Comparison of ENCODE assay signal across 10 cellular contexts in the genomic region with DNA sequence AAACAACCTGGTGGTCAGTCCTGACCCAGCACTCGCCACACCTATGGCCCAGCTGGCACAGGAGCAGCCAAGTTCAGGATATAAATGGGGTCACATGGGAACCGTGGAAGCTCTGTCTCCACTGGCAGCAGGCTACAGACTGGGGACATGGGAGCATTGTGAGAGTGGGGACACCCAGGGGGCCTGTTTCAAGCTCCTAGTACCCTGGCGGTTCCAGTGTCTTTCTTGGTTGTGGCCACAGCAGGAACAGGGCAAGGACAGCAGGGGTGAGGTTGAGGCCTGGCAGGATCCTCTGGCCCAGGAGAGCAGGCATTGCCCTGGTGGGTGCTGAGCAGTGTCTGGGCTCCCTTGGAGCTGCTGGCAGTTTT. TPM values are rescaled to one million over a fixed set of nuclear protein-coding genes. Genes with fewer than 3 reads are reported as not detected.
DNase-seq lines count a peak whose midpoint lies in the region; ATAC-seq and TF ChIP-seq lines count a peak whose summit lies in the region.
"Had no signal": no experiment of that assay in that cellular context is flagged by ENCODE, and none has a peak within 500 bp of the region (broad histone marks: within the 10 kb centered on the region; RNA-seq: fewer than 3 reads in every experiment).

No MANE protein-coding gene starts in this region.

- no peak for TF ChIP-seq CTCF in astrocyte of the cerebellum (IDR thresholded peaks at IDR 0.05; ENCODE audit: low read depth, low read length, missing control alignments)

- in situ Hi-C loops in astrocyte of the cerebellum (cut with HindIII; ENCODE audit: low sequenced_read_pairs): no loop called here

- peaks cover 27% of the 10 kb centered on the region for H3K4me1 ChIP-seq in right cardiac atrium (ENCODE audit: control insufficient read depth, insufficient read depth, low read length)

- peak overlapping the region; percentile 26 for H3K27ac ChIP-seq in right cardiac atrium (ENCODE audit: low read length)

- intact Hi-C loops in right cardiac atrium (cut with DNase I): loop anchor here in 2 of 4 donors (5.0 to 10.0 kb wide), 2 partner anchors 49 to 51 kb away; no protein-coding TSS in a partner anchor
- intact Hi-C loops in Right ventricle myocardium inferior (cut with DNase I): loop anchor here (5.0 kb wide), 1 partner anchor 49 kb away; no protein-coding TSS in a partner anchor

- no peaks in the 10 kb centered on the region for H3K9me3 ChIP-seq in right cardiac atrium (ENCODE audit: control insufficient read depth, low read length)

- WGBS in right cardiac atrium: 23% methylated on average over 3 of the region's 3 CpGs

- H3K4me3 ChIP-seq in right cardiac atrium (ENCODE audit: low read length) (peak overlapping the region; percentile 17), astrocyte of the cerebellum (ENCODE audit: low read depth, low read length) (peak overlapping the region; percentile 82)

- H3K27me3 ChIP-seq in right cardiac atrium (ENCODE audit: control insufficient read depth, insufficient read depth): no peaks in the 10 kb centered on the region

- ATAC-seq in right cardiac atrium (no peak), Right ventricle myocardium inferior (no peak), HG03045 (IDR thresholded peaks at IDR 0.05; ENCODE audit: unreplicated experiment) (no peak), HG03342 (IDR thresholded peaks at IDR 0.05; ENCODE audit: unreplicated experiment) (no peak)

- DNase-seq in right cardiac atrium: no peak
- no peak for DNase-seq in Right ventricle myocardium inferior (ENCODE audit: missing footprints)
- DNase-seq in astrocyte of the cerebellum (ENCODE audit: low read depth): no peak
- DNase-seq in midbrain (lab: John Stamatoyannopoulos, UW): peak; percentile 31
- DNase-seq in kidney glomerular epithelial cell (lab: John Stamatoyannopoulos, UW): no peak
- DNase-seq in NCI-H524 treated with DMSO at 0.1 percent for 48 hours (lab: John Stamatoyannopoulos, UW): no peak
- DNase-seq: GDM1, NCI-H187 had no signal

RNA-seq across cellular contexts. Expression of a gene that starts 1.9 kb away (rescaled TPM):
- total RNA-seq in right cardiac atrium: 10 to 100 TPM; 52.9 to 68.3 (median 60.9) TPM
- 44.3 TPM for polyA plus RNA-seq in right cardiac atrium
- total RNA-seq in Right ventricle myocardium inferior: 41.8 TPM

RNA-seq across cellular contexts. Expression of a gene that starts 28.8 kb away (rescaled TPM):
- total RNA-seq in right cardiac atrium: 100 to 1,000 TPM in 3 of 4 donors, 10 to 100 TPM in 1; 66.2 to 216 (median 131) TPM
- polyA plus RNA-seq in right cardiac atrium: 84.7 TPM
- total RNA-seq in Right ventricle myocardium inferior: 21.9 TPM

RNA-seq across cellular contexts. Expression of a gene that starts 35.1 kb away (rescaled TPM):
- total RNA-seq in right cardiac atrium (not detected), Right ventricle myocardium inferior (not detected)
- polyA plus RNA-seq in right cardiac atrium: 0.07 TPM

RNA-seq across cellular contexts. Expression of a gene that starts 42.6 kb away (rescaled TPM):
- total RNA-seq in right cardiac atrium (10 to 100 TPM; 13.0 to 31.0 (median 20.9) TPM), Right ventricle myocardium inferior (2.8 TPM)
- polyA plus RNA-seq in right cardiac atrium: 13.3 TPM

RNA-seq across cellular contexts. Expression of a gene that starts 58.5 kb away (rescaled TPM):
- total RNA-seq in right cardiac atrium (1 to 10 TPM in 1 of 4 donors, under 1 TPM in 1, not detected in 2; 0.12 to 1.1 TPM), Right ventricle myocardium inferior (0.32 TPM)
- 0.59 TPM for polyA plus RNA-seq in right cardiac atrium
